Comparison of ENCODE assay signal across 18 cellular contexts in genomic region chr12:46934374-46935111, GRCh38.
"Had no signal": no experiment of that assay in that cellular context is flagged by ENCODE, and none has a peak within 500 bp of the region (broad histone marks: within the 10 kb centered on the region; RNA-seq: fewer than 3 reads in every experiment).

No MANE protein-coding gene starts in this region.

- DNase-seq: activated CD4-positive, alpha-beta T cell treated with anti-CD3 and anti-CD28 coated beads for 1 hour; activated CD8-positive, alpha-beta memory T cell treated with anti-CD3 and anti-CD28 coated beads for 24 hours; activated gamma-delta T cell; left cardiac atrium; occipital lobe; psoas muscle; right cardiac atrium; stimulated activated CD4-positive, alpha-beta T cell treated with anti-CD3 and anti-CD28 coated beads, Interleukin-4, amount 100 ng/mL, for 24 hours; stomach; T-helper 17 cell had no signal

- H3K4me1 Mint-ChIP-seq: mesothelial cell of epicardium; stimulated activated effector memory CD8-positive, alpha-beta T cell treated with anti-CD3 and anti-CD28 coated beads, Interleukin-12 subunit alpha, Interleukin-12 subunit beta, amount 100 ng/mL, for 72 hours had no signal

- H3K4me2 ChIP-seq: hepatocyte had no signal

- H3K4me1 ChIP-seq: adrenal gland, stomach had no signal

- H3K27ac Mint-ChIP-seq: activated naive CD4-positive, alpha-beta T cell treated with anti-CD3 and anti-CD28 coated beads, Interleukin-2, amount 50 U/mL, for 72 hours; activated T-cell treated with anti-CD3 and anti-CD28 coated beads, Interleukin-2, amount 50 U/mL, for 72 hours; dendritic cell treated with granulocyte-macrophage colony-stimulating factor and Interleukin-4, amounts not matched to agents 40 ng/mL and 50 ng/mL, for 4 days; mesothelial cell of epicardium; stimulated activated effector memory CD8-positive, alpha-beta T cell treated with anti-CD3 and anti-CD28 coated beads, Interleukin-12 subunit alpha, Interleukin-12 subunit beta, amount 100 ng/mL, for 72 hours; T-helper 17 cell had no signal

- H3K79me2 ChIP-seq: hepatocyte had no signal

- H3K9me3 ChIP-seq: adrenal gland, psoas muscle, stomach had no signal

- H3K4me3 ChIP-seq: adrenal gland, hepatocyte, psoas muscle, stomach had no signal

- H3K27ac ChIP-seq: adrenal gland, epithelial cell of prostate, hepatocyte, psoas muscle, stomach had no signal

- ATAC-seq: activated naive CD4-positive, alpha-beta T cell treated with anti-CD3 and anti-CD28 coated beads, Interleukin-2, amount 50 U/mL, for 72 hours; activated T-cell treated with anti-CD3 and anti-CD28 coated beads, Interleukin-2, amount 50 U/mL, for 72 hours; stimulated activated effector memory CD8-positive, alpha-beta T cell treated with anti-CD3 and anti-CD28 coated beads, Interleukin-12 subunit alpha, Interleukin-12 subunit beta, amount 100 ng/mL, for 72 hours; T-helper 17 cell had no signal

- H3K27me3 Mint-ChIP-seq: dendritic cell treated with granulocyte-macrophage colony-stimulating factor and Interleukin-4, amounts not matched to agents 40 ng/mL and 50 ng/mL, for 4 days had no signal

- H3K9me3 Mint-ChIP-seq: activated naive CD4-positive, alpha-beta T cell treated with anti-CD3 and anti-CD28 coated beads, Interleukin-2, amount 50 U/mL, for 72 hours; activated T-cell treated with anti-CD3 and anti-CD28 coated beads, Interleukin-2, amount 50 U/mL, for 72 hours; dendritic cell treated with granulocyte-macrophage colony-stimulating factor and Interleukin-4, amounts not matched to agents 40 ng/mL and 50 ng/mL, for 4 days; stimulated activated effector memory CD8-positive, alpha-beta T cell treated with anti-CD3 and anti-CD28 coated beads, Interleukin-12 subunit alpha, Interleukin-12 subunit beta, amount 100 ng/mL, for 72 hours had no signal

- H3K27me3 ChIP-seq: adrenal gland, hepatocyte, stomach had no signal

- H3K36me3 Mint-ChIP-seq: activated naive CD4-positive, alpha-beta T cell treated with anti-CD3 and anti-CD28 coated beads, Interleukin-2, amount 50 U/mL, for 72 hours; stimulated activated effector memory CD8-positive, alpha-beta T cell treated with anti-CD3 and anti-CD28 coated beads, Interleukin-12 subunit alpha, Interleukin-12 subunit beta, amount 100 ng/mL, for 72 hours had no signal

- H3K4me3 Mint-ChIP-seq: activated T-cell treated with anti-CD3 and anti-CD28 coated beads, Interleukin-2, amount 50 U/mL, for 72 hours; dendritic cell treated with granulocyte-macrophage colony-stimulating factor and Interleukin-4, amounts not matched to agents 40 ng/mL and 50 ng/mL, for 4 days; mesothelial cell of epicardium; stimulated activated effector memory CD8-positive, alpha-beta T cell treated with anti-CD3 and anti-CD28 coated beads, Interleukin-12 subunit alpha, Interleukin-12 subunit beta, amount 100 ng/mL, for 72 hours; T-helper 17 cell had no signal

- H2AFZ ChIP-seq: hepatocyte had no signal

- H3K36me3 ChIP-seq: adrenal gland, stomach had no signal
